ENCODE assay signal across 9 cellular contexts in genomic region chr12:96375841-96376249, GRCh38. TPM values are rescaled to one million over a fixed set of nuclear protein-coding genes. Genes with fewer than 3 reads are reported as not detected.
A peak's percentile ranks its signal among the peaks of the same experiment; 100 is the strongest.
DNase-seq lines count a peak whose midpoint lies in the region; ATAC-seq, FAIRE-seq and TF ChIP-seq lines count a peak whose summit lies in the region.
"Had no signal": no experiment of that assay in that cellular context is flagged by ENCODE, and none has a peak within 500 bp of the region (broad histone marks: within the 10 kb centered on the region; RNA-seq: fewer than 3 reads in every experiment).

No MANE protein-coding gene starts in this region.

- no peaks in the 10 kb centered on the region for H3K27me3 ChIP-seq in left ventricle myocardium inferior (ENCODE audit: low read depth)

- ATAC-seq in GM21367 (IDR thresholded peaks at IDR 0.05; ENCODE audit: unreplicated experiment) = peak; percentile 80
- ATAC-seq in HG03469 (IDR thresholded peaks at IDR 0.05; ENCODE audit: unreplicated experiment) = peak; percentile 44
- no peak for ATAC-seq in omental fat pad (ENCODE audit: low FRiP score)

- TF ChIP-seq POLR2A in GM12892 (IDR thresholded peaks at IDR 0.05; ENCODE audit: low read depth, low read length) = no peak

- peak overlapping the region; percentile 73 for H3K27ac ChIP-seq in left ventricle myocardium inferior (replicated peaks)
- H3K27ac ChIP-seq: thoracic aorta had no signal

- H3K4me1 ChIP-seq in left ventricle myocardium inferior = peaks cover 78% of the 10 kb centered on the region

- DNase-seq in GM12892 (ENCODE audit: insufficient read length) = no peak
- DNase-seq in left ventricle myocardium inferior = no peak
- DNase-seq in SW480 (ENCODE audit: low spot score) = no peak
- no peak for DNase-seq in 8988T
- no peak for DNase-seq in HT-29 (ENCODE audit: low spot score)
- DNase-seq in omental fat pad (ENCODE audit: low spot score) = no peak

- intact Hi-C loops in left ventricle myocardium inferior (cut with micrococcal nuclease) = no loop called here

- H3K36me3 ChIP-seq in left ventricle myocardium inferior = no peaks in the 10 kb centered on the region
- H3K36me3 ChIP-seq: thoracic aorta had no signal

- peak; percentile 5 for FAIRE-seq in GM12892 (lab: Jason Lieb, UNC)

- TF ChIP-seq CTCF in left ventricle myocardium inferior (IDR thresholded peaks at IDR 0.05; ENCODE audit: borderline replicate concordance) (no peak), omental fat pad (IDR thresholded peaks at IDR 0.05) (no peak)

- H3K4me3 ChIP-seq in left ventricle myocardium inferior = no peak overlapping the region
- H3K4me3 ChIP-seq: thoracic aorta had no signal

- H3K9me3 ChIP-seq in left ventricle myocardium inferior (replicated peaks) = peaks cover 10% of the 10 kb centered on the region
- H3K9me3 ChIP-seq: thoracic aorta had no signal

RNA-seq across cellular contexts. Expression of gene CDK17, which starts 24.4 kb away (rescaled TPM):
- polyA plus RNA-seq in GM12892 (2012; ENCODE audit: missing spikeins) = 19.3 TPM
- total RNA-seq in left ventricle myocardium inferior = 15.9 TPM
- 7.1 and 9.2 TPM in 2 replicates for total RNA-seq in HT-29 (2014; rRNA removed; shearing (Covaris generic))
- total RNA-seq in omental fat pad = 100 to 1,000 TPM in 2 of 4 donors, 10 to 100 TPM in 2; 35.8 to 107 (median 100) TPM
